ENCODE assay signal across 8 cellular contexts in the genomic region with DNA sequence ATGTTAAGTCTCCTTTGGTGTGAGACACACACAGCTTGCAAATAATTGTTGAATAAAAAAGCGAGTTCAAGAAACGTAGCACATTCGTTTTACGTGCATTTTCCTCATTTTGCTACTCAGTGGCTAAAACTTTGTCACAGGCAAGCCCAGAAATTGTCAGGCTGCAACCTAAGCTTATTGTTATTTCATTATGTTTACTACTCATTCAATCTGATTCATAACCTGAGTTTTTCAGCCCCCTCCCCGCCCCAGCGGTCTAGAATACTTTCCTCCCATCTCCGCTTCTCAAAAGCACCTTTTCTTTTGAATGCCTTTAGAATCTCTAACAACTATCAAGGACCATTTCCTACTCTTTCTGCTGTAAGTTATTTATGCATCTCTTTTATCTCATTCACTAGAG. TPM values are rescaled to one million over a fixed set of nuclear protein-coding genes. Genes with fewer than 3 reads are reported as not detected.
DNase-seq lines count a peak whose midpoint lies in the region; ATAC-seq and TF ChIP-seq lines count a peak whose summit lies in the region.

No MANE protein-coding gene starts in this region.

- peak overlapping the region; percentile 90 for H3K4me3 Mint-ChIP-seq in HFFc6
- H3K4me3 Mint-ChIP-seq in activated CD8-positive, alpha-beta T cell treated with anti-CD3 and anti-CD28 coated beads, Interleukin-2, amount 10 ng/mL, durations not matched to agents 7 days and 5 days, result peak overlapping the region; percentile 98
- peak overlapping the region; percentile 95 for H3K4me3 Mint-ChIP-seq in stimulated activated effector memory CD8-positive, alpha-beta T cell treated with anti-CD3 and anti-CD28 coated beads, Interleukin-12 subunit alpha, Interleukin-12 subunit beta, amount 100 ng/mL, for 72 hours

- TF ChIP-seq CTCF in HFFc6 (IDR thresholded peaks at IDR 0.05), result no peak

- peak overlapping the region; percentile 81; the same call in 1 of the 2 replicates for H3K4me3 ChIP-seq in iPS DF 6.9 (ENCODE audit: low read length)

- peaks cover 30% of the 10 kb centered on the region for H3K36me3 Mint-ChIP-seq in HFFc6 (ENCODE audit: low read depth)
- peaks cover 42% of the 10 kb centered on the region for H3K36me3 Mint-ChIP-seq in activated CD8-positive, alpha-beta T cell treated with anti-CD3 and anti-CD28 coated beads, Interleukin-2, amount 10 ng/mL, durations not matched to agents 7 days and 5 days (ENCODE audit: low read depth)
- H3K36me3 Mint-ChIP-seq in stimulated activated effector memory CD8-positive, alpha-beta T cell treated with anti-CD3 and anti-CD28 coated beads, Interleukin-12 subunit alpha, Interleukin-12 subunit beta, amount 100 ng/mL, for 72 hours, result peaks cover 36% of the 10 kb centered on the region

- H3K27me3 ChIP-seq in iPS DF 6.9 (ENCODE audit: control insufficient read depth, insufficient read depth, low read length), result no peaks in the 10 kb centered on the region

- CTCF ChIA-PET in activated CD8-positive, alpha-beta T cell treated with anti-CD3 and anti-CD28 coated beads, Interleukin-2, amount 10 ng/mL, durations not matched to agents 7 days and 5 days (lab: Charles Lee), result interaction anchor here (1.2 to 4.4 kb wide), 4 partner anchors 20 to 229 kb away, joined by 3 to 57 read pairs (median 10); a partner anchor contains a TSS

- no peaks in the 10 kb centered on the region for H3K36me3 ChIP-seq in iPS DF 6.9 (ENCODE audit: control insufficient read depth, insufficient read depth, low read length)

- ATAC-seq in activated CD8-positive, alpha-beta T cell treated with anti-CD3 and anti-CD28 coated beads, Interleukin-2, amount 10 ng/mL, durations not matched to agents 7 days and 5 days, result no peak
- no peak for ATAC-seq in stimulated activated effector memory CD8-positive, alpha-beta T cell treated with anti-CD3 and anti-CD28 coated beads, Interleukin-12 subunit alpha, Interleukin-12 subunit beta, amount 100 ng/mL, for 72 hours
- no peak for ATAC-seq in HG02588 (IDR thresholded peaks at IDR 0.05; ENCODE audit: unreplicated experiment)

- H3K27me3 Mint-ChIP-seq in HFFc6 (ENCODE audit: insufficient read depth), result peaks cover 2% of the 10 kb centered on the region; the same call in 1 of the 2 replicates
- H3K27me3 Mint-ChIP-seq in activated CD8-positive, alpha-beta T cell treated with anti-CD3 and anti-CD28 coated beads, Interleukin-2, amount 10 ng/mL, durations not matched to agents 7 days and 5 days (ENCODE audit: low read depth), result peaks cover 14% of the 10 kb centered on the region

- peak overlapping the region; percentile 97 for H3K27ac Mint-ChIP-seq in HFFc6
- H3K27ac Mint-ChIP-seq in activated CD8-positive, alpha-beta T cell treated with anti-CD3 and anti-CD28 coated beads, Interleukin-2, amount 10 ng/mL, durations not matched to agents 7 days and 5 days, result peak overlapping the region; percentile 96
- peak overlapping the region; percentile 91 for H3K27ac Mint-ChIP-seq in stimulated activated effector memory CD8-positive, alpha-beta T cell treated with anti-CD3 and anti-CD28 coated beads, Interleukin-12 subunit alpha, Interleukin-12 subunit beta, amount 100 ng/mL, for 72 hours

- WGBS in iPS DF 6.9 (ENCODE audit: insufficient coverage, insufficient read length), result no CpG with 5 or more reads among the region's 7 CpGs

- H3K4me1 Mint-ChIP-seq in HFFc6 (ENCODE audit: low read depth), result peaks cover 43% of the 10 kb centered on the region
- H3K4me1 Mint-ChIP-seq in activated CD8-positive, alpha-beta T cell treated with anti-CD3 and anti-CD28 coated beads, Interleukin-2, amount 10 ng/mL, durations not matched to agents 7 days and 5 days (ENCODE audit: low read depth), result peaks cover 55% of the 10 kb centered on the region
- H3K4me1 Mint-ChIP-seq in stimulated activated effector memory CD8-positive, alpha-beta T cell treated with anti-CD3 and anti-CD28 coated beads, Interleukin-12 subunit alpha, Interleukin-12 subunit beta, amount 100 ng/mL, for 72 hours, result peaks cover 44% of the 10 kb centered on the region

- no peak overlapping the region for H3K27ac ChIP-seq in iPS DF 6.9 (ENCODE audit: low read length)

- DNase-seq in HFFc6, result no peak
- no peak for DNase-seq in activated CD8-positive, alpha-beta T cell treated with anti-CD3 and anti-CD28 coated beads, Interleukin-2, amount 10 ng/mL, durations not matched to agents 7 days and 5 days
- no peak for DNase-seq in iPS DF 6.9 (ENCODE audit: low read depth, low spot score)
- DNase-seq in stimulated activated effector memory CD8-positive, alpha-beta T cell treated with anti-CD3 and anti-CD28 coated beads, Interleukin-12 subunit alpha, Interleukin-12 subunit beta, amount 100 ng/mL, for 72 hours (ENCODE audit: low spot score in 2 of 2), result no peak
- DNase-seq in foreskin melanocyte, result no peak
- no peak for DNase-seq in hippocampal formation (lab: John Stamatoyannopoulos, UW)
- DNase-seq in midbrain (lab: John Stamatoyannopoulos, UW), result no peak

- POLR2A ChIA-PET in activated CD8-positive, alpha-beta T cell treated with anti-CD3 and anti-CD28 coated beads, Interleukin-2, amount 10 ng/mL, durations not matched to agents 7 days and 5 days (lab: Charles Lee), result interaction anchor here (1.1 to 1.2 kb wide), 2 partner anchors 60 to 133 kb away, joined by 3 to 4 read pairs; a partner anchor contains a TSS

- H3K9me3 Mint-ChIP-seq in HFFc6, result no peaks in the 10 kb centered on the region; the same call in 1 of the 2 replicates
- no peaks in the 10 kb centered on the region for H3K9me3 Mint-ChIP-seq in activated CD8-positive, alpha-beta T cell treated with anti-CD3 and anti-CD28 coated beads, Interleukin-2, amount 10 ng/mL, durations not matched to agents 7 days and 5 days (ENCODE audit: insufficient read depth)
- peaks cover 3% of the 10 kb centered on the region for H3K9me3 Mint-ChIP-seq in stimulated activated effector memory CD8-positive, alpha-beta T cell treated with anti-CD3 and anti-CD28 coated beads, Interleukin-12 subunit alpha, Interleukin-12 subunit beta, amount 100 ng/mL, for 72 hours

- no peaks in the 10 kb centered on the region for H3K9me3 ChIP-seq in iPS DF 6.9 (ENCODE audit: control insufficient read depth, insufficient read depth, low read length)

- no peaks in the 10 kb centered on the region; the same call in 1 of the 2 replicates for H3K4me1 ChIP-seq in iPS DF 6.9 (ENCODE audit: control insufficient read depth, insufficient read depth, low read length)

RNA-seq across cellular contexts. Expression of a gene that starts 1.1 kb away (rescaled TPM):
- total RNA-seq in HFFc6 (2021; fragmentation: NEBNext Ultra II Directional; extraction: Animal tissue kit (Norgen Biotek cat#: 25700)), result 10 to 100 TPM; 13.2 to 19.8 (median 17.7) TPM
- total RNA-seq in activated CD8-positive, alpha-beta T cell treated with anti-CD3 and anti-CD28 coated beads, Interleukin-2, amount 10 ng/mL, durations not matched to agents 7 days and 5 days, result 10 to 100 TPM; 31.6 to 32.8 TPM
